ENCODE assay signal across 9 cellular contexts in genomic region chr11:2791521-2792375, GRCh38.
DNase-seq lines count a peak whose midpoint lies in the region; ATAC-seq and FAIRE-seq lines count a peak whose summit lies in the region.
"Had no signal": no experiment of that assay in that cellular context is flagged by ENCODE, and none has a peak within 500 bp of the region (broad histone marks: within the 10 kb centered on the region; RNA-seq: fewer than 3 reads in every experiment).

No MANE protein-coding gene starts in this region.

- H3K4me3 Mint-ChIP-seq in T-cell, result peak overlapping the region; percentile 64 to 76 (median 72)
- peak overlapping the region; percentile 69 for H3K4me3 Mint-ChIP-seq in central memory CD8-positive, alpha-beta T cell

- H3K27ac ChIP-seq in mesenchymal stem cell (ENCODE audit: low read length, poor library complexity, severe bottlenecking), result no peak overlapping the region
- H3K27ac ChIP-seq in subcutaneous abdominal adipose tissue (ENCODE audit: low read depth, low read length), result no peak overlapping the region

- peaks cover 0 to 3% (median 0%) of the 10 kb centered on the region in 3 donors for H3K4me1 Mint-ChIP-seq in T-cell
- no peaks in the 10 kb centered on the region for H3K4me1 Mint-ChIP-seq in central memory CD8-positive, alpha-beta T cell

- H3K4me3 ChIP-seq in mesenchymal stem cell (ENCODE audit: insufficient read depth in 1 of 2, low read depth in 1 of 2, low read length in 2 of 2) (peak overlapping the region; percentile 20 to 62), subcutaneous abdominal adipose tissue (ENCODE audit: low read depth in 1 of 5, low read length in 5 of 5) (peak overlapping the region in 4 of 5 donors; percentile 59 to 70 (median 66))

- no peak overlapping the region for H4K8ac ChIP-seq in mesenchymal stem cell (ENCODE audit: low read length)

- no peak overlapping the region for H2BK120ac ChIP-seq in mesenchymal stem cell (ENCODE audit: low read depth, low read length)

- no peak overlapping the region for H2BK12ac ChIP-seq in mesenchymal stem cell (ENCODE audit: low read length in 2 of 2)

- H2AK5ac ChIP-seq in mesenchymal stem cell (ENCODE audit: low read length, severe bottlenecking), result no peak overlapping the region

- peaks cover 6% of the 10 kb centered on the region for H3K36me3 Mint-ChIP-seq in T-cell
- peaks cover 6% of the 10 kb centered on the region for H3K36me3 Mint-ChIP-seq in central memory CD8-positive, alpha-beta T cell (ENCODE audit: insufficient read depth)

- no peak for FAIRE-seq in urothelium cell line (lab: Jason Lieb, UNC)

- H3K27me3 ChIP-seq in mesenchymal stem cell (ENCODE audit: control insufficient read depth in 1 of 2, insufficient read depth in 1 of 2, low read length in 2 of 2), result peaks cover 35 to 59% of the 10 kb centered on the region in 2 experiments
- no peaks in the 10 kb centered on the region for H3K27me3 ChIP-seq in subcutaneous abdominal adipose tissue (ENCODE audit: control insufficient read depth in 5 of 5, insufficient read depth in 4 of 5, low read length in 5 of 5)

- no peak overlapping the region for H3K4me2 ChIP-seq in mesenchymal stem cell (ENCODE audit: low read length, poor library complexity, severe bottlenecking)

- peak overlapping the region in 1 of 2 experiments; percentile 43 for H3K18ac ChIP-seq in mesenchymal stem cell (ENCODE audit: low read depth in 1 of 2, low read length in 2 of 2)

- H3K36me3 ChIP-seq in mesenchymal stem cell (ENCODE audit: control insufficient read depth in 1 of 2, insufficient read depth in 2 of 2, low read depth in 1 of 2, low read length in 2 of 2), result peaks cover 0 to 2% of the 10 kb centered on the region in 2 experiments
- no peaks in the 10 kb centered on the region for H3K36me3 ChIP-seq in subcutaneous abdominal adipose tissue (ENCODE audit: control insufficient read depth in 5 of 5, insufficient read depth in 5 of 5, low read length in 5 of 5)

- CTCF ChIA-PET in T-cell (lab: Charles Lee), result no interaction called here

- H3K23ac ChIP-seq in mesenchymal stem cell (ENCODE audit: low read length in 2 of 2), result no peak overlapping the region

- H3K9ac ChIP-seq in mesenchymal stem cell (ENCODE audit: low read length) (peak overlapping the region; percentile 53), subcutaneous abdominal adipose tissue (ENCODE audit: low read length in 5 of 5) (peak overlapping the region in 3 of 5 donors; percentile 43 to 72 (median 68))

- peak overlapping the region in 1 of 2 donors; percentile 48 for H3K27ac Mint-ChIP-seq in T-cell
- no peak overlapping the region for H3K27ac Mint-ChIP-seq in central memory CD8-positive, alpha-beta T cell (ENCODE audit: low read depth)

- no peak overlapping the region for H2AFZ ChIP-seq in mesenchymal stem cell (ENCODE audit: low read depth, low read length)

- H4K91ac ChIP-seq in mesenchymal stem cell (ENCODE audit: low read length), result peak overlapping the region; percentile 47

- H3K79me1 ChIP-seq in mesenchymal stem cell (replicated peaks; ENCODE audit: low read length, poor library complexity, severe bottlenecking), result no peaks in the 10 kb centered on the region

- H3K14ac ChIP-seq in mesenchymal stem cell (ENCODE audit: low read length in 2 of 2), result no peak overlapping the region

- DNase-seq in T-cell, result peak in 24 of 34 experiments; percentile 5 to 61 (median 26)
- no peak for DNase-seq in central memory CD8-positive, alpha-beta T cell (ENCODE audit: low spot score in 2 of 2)
- DNase-seq in mesenchymal stem cell, result no peak
- DNase-seq in AG08395 (ENCODE audit: low spot score), result no peak
- DNase-seq in SIG-M5 treated with dmso at 0.1 percent for 504 hours (lab: John Stamatoyannopoulos, UW; ENCODE audit: unreplicated experiment), result no peak
- DNase-seq in urothelium cell line (ENCODE audit: low spot score), result no peak
- no peak for DNase-seq in NCI-H446 treated with DMSO at 0.1 percent for 48 hours (lab: John Stamatoyannopoulos, UW)
- DNase-seq: GOT3 had no signal

- H2BK15ac ChIP-seq in mesenchymal stem cell (ENCODE audit: low read depth, poor library complexity, severe bottlenecking), result no peak overlapping the region

- H3K27me3 Mint-ChIP-seq in T-cell, result peaks cover 0 to 3% of the 10 kb centered on the region in 2 donors
- peaks cover 23% of the 10 kb centered on the region for H3K27me3 Mint-ChIP-seq in central memory CD8-positive, alpha-beta T cell

- H3K4ac ChIP-seq in mesenchymal stem cell (ENCODE audit: low read depth in 1 of 2, low read length in 2 of 2), result no peak overlapping the region

- 71% methylated on average over 68 of the region's 71 CpGs for WGBS in mesenchymal stem cell

- H3K4me1 ChIP-seq in mesenchymal stem cell (ENCODE audit: control insufficient read depth, insufficient read depth, low read depth, low read length), result peaks cover 7% of the 10 kb centered on the region
- peaks cover 0 to 13% (median 10%) of the 10 kb centered on the region in 5 donors for H3K4me1 ChIP-seq in subcutaneous abdominal adipose tissue (ENCODE audit: control insufficient read depth in 5 of 5, insufficient read depth in 5 of 5, low read length in 5 of 5)

- POLR2A ChIA-PET in T-cell (lab: Charles Lee), result no interaction called here

- H3K9me3 Mint-ChIP-seq in T-cell, result no peaks in the 10 kb centered on the region
- H3K9me3 Mint-ChIP-seq in central memory CD8-positive, alpha-beta T cell, result no peaks in the 10 kb centered on the region

- ATAC-seq in T-cell (replicated peaks in 1 of 4), result peak; percentile 51 to 92 (median 84)
- ATAC-seq in central memory CD8-positive, alpha-beta T cell (replicated peaks; ENCODE audit: extremely low read depth, poor library complexity, severe bottlenecking), result no peak

- H3K9me3 ChIP-seq in mesenchymal stem cell (ENCODE audit: control insufficient read depth, low read length), result no peaks in the 10 kb centered on the region
- H3K9me3 ChIP-seq in subcutaneous abdominal adipose tissue (ENCODE audit: control insufficient read depth in 5 of 5, low read length in 5 of 5), result peaks cover 0 to 3% (median 0%) of the 10 kb centered on the region in 5 donors

- no peak overlapping the region for H2BK5ac ChIP-seq in mesenchymal stem cell (ENCODE audit: low read depth, low read length, poor library complexity, severe bottlenecking)

Comparison
In these comparisons a context has a peak if more than half of its experiments do, and no peak if none do; other contexts are left out.
1. DNase-seq: peak in T-cell (24 of 34); none in central memory CD8-positive, alpha-beta T cell (0 of 2), mesenchymal stem cell (single experiment), AG08395 (single experiment), SIG-M5 treated with dmso at 0.1 percent for 504 hours (single experiment), urothelium cell line (single experiment) and NCI-H446 treated with DMSO at 0.1 percent for 48 hours (single experiment).